ENCODE assay signal across 9 cellular contexts in the genomic region with DNA sequence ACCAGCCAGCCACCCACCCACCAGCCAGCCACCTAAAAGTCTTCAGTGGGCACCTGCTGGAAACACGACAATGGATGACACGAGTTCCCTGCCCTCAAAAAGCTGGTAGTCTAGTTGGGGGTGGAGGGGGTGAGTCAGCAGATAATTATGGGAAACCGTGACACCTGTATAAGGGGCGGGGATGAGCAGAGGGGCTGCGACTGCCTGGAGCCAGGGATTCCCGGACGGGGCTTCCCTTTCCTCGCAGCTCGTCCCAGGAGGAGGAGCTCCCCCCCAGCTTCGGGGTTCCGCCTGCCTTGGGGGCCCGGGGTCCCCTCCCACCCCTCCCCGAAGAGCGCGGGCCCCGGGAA. TPM values are rescaled to one million over a fixed set of nuclear protein-coding genes. Genes with fewer than 3 reads are reported as not detected.
DNase-seq lines count a peak whose midpoint lies in the region; ATAC-seq and TF ChIP-seq lines count a peak whose summit lies in the region.
"Had no signal": no experiment of that assay in that cellular context is flagged by ENCODE, and none has a peak within 500 bp of the region (broad histone marks: within the 10 kb centered on the region; RNA-seq: fewer than 3 reads in every experiment).

No MANE protein-coding gene starts in this region.

- H3K4me1 ChIP-seq in iPS-15b (ENCODE audit: control insufficient read depth, insufficient read depth, low read length) (peaks cover 14% of the 10 kb centered on the region), thymus (ENCODE audit: control insufficient read depth, insufficient read depth, low read length) (peaks cover 15% of the 10 kb centered on the region), prostate gland (replicated peaks) (peaks cover 13% of the 10 kb centered on the region)

- no peak overlapping the region for H3K4me3 Mint-ChIP-seq in stimulated activated memory B cell treated with anti-CD40 and anti-IgM and Interleukin-4, amounts not matched to agents 10 μg/mL and 1 μg/mL and 100 μg/mL, for 72 hours

- H3K27ac ChIP-seq in thymus (ENCODE audit: low read depth) (no peak overlapping the region), prostate gland (no peak overlapping the region)
- H3K27ac ChIP-seq: epithelial cell of prostate had no signal

- TF ChIP-seq POLR2A in prostate gland (IDR thresholded peaks at IDR 0.05), result no peak

- no peak for TF ChIP-seq CTCF in prostate gland (IDR thresholded peaks at IDR 0.05)

- intact Hi-C loops in prostate gland (cut with DNase I), result loop anchor here (5.0 to 10.0 kb wide), 2 partner anchors 111 to 187 kb away; partner anchors contain the start of gene YPEL4

- H3K27me3 ChIP-seq in iPS-15b (ENCODE audit: control insufficient read depth, insufficient read depth, low read length) (peaks cover 39% of the 10 kb centered on the region), thymus (ENCODE audit: control insufficient read depth, insufficient read depth) (peaks cover 55% of the 10 kb centered on the region), prostate gland (replicated peaks; ENCODE audit: insufficient read depth) (peaks cover 3% of the 10 kb centered on the region)

- H3K9ac ChIP-seq in iPS-15b (ENCODE audit: low read depth, low read length), result no peak overlapping the region

- H3K4me3 ChIP-seq in iPS-15b (ENCODE audit: low read depth, low read length) (peak overlapping the region; percentile 85), thymus (ENCODE audit: low read length) (peak overlapping the region; percentile 44), prostate gland (peak overlapping the region in 1 of 2 donors; percentile 28)

- no peaks in the 10 kb centered on the region for H3K36me3 Mint-ChIP-seq in stimulated activated memory B cell treated with anti-CD40 and anti-IgM and Interleukin-4, amounts not matched to agents 10 μg/mL and 1 μg/mL and 100 μg/mL, for 72 hours

- WGBS in thymus, result 3% methylated on average over 16 of the region's 16 CpGs
- 2% methylated on average over 16 of the region's 16 CpGs for WGBS in prostate gland

- no peaks in the 10 kb centered on the region for H3K9me3 ChIP-seq in iPS-15b (ENCODE audit: control insufficient read depth, insufficient read depth, low read length)
- H3K9me3 ChIP-seq in thymus (ENCODE audit: control insufficient read depth), result no peaks in the 10 kb centered on the region
- no peaks in the 10 kb centered on the region for H3K9me3 ChIP-seq in prostate gland

- H3K27me3 Mint-ChIP-seq in stimulated activated memory B cell treated with anti-CD40 and anti-IgM and Interleukin-4, amounts not matched to agents 10 μg/mL and 1 μg/mL and 100 μg/mL, for 72 hours, result peaks cover 36% of the 10 kb centered on the region

- H3K9me3 Mint-ChIP-seq in stimulated activated memory B cell treated with anti-CD40 and anti-IgM and Interleukin-4, amounts not matched to agents 10 μg/mL and 1 μg/mL and 100 μg/mL, for 72 hours, result no peaks in the 10 kb centered on the region

- H3K27ac Mint-ChIP-seq in stimulated activated memory B cell treated with anti-CD40 and anti-IgM and Interleukin-4, amounts not matched to agents 10 μg/mL and 1 μg/mL and 100 μg/mL, for 72 hours, result no peak overlapping the region

- H3K36me3 ChIP-seq in iPS-15b (ENCODE audit: control insufficient read depth, insufficient read depth, low read length), result no peaks in the 10 kb centered on the region
- no peaks in the 10 kb centered on the region for H3K36me3 ChIP-seq in thymus (ENCODE audit: control insufficient read depth, insufficient read depth)
- no peaks in the 10 kb centered on the region for H3K36me3 ChIP-seq in prostate gland

- peaks cover 31% of the 10 kb centered on the region for H3K4me1 Mint-ChIP-seq in stimulated activated memory B cell treated with anti-CD40 and anti-IgM and Interleukin-4, amounts not matched to agents 10 μg/mL and 1 μg/mL and 100 μg/mL, for 72 hours

- no peak for ATAC-seq in stimulated activated memory B cell treated with anti-CD40 and anti-IgM and Interleukin-4, amounts not matched to agents 10 μg/mL and 1 μg/mL and 100 μg/mL, for 72 hours

- peak; percentile 41 for DNase-seq in activated CD4-positive, alpha-beta T cell treated with anti-CD3 and anti-CD28 coated beads for 48 hours
- DNase-seq in activated CD4-positive, alpha-beta T cell treated with anti-CD3 and anti-CD28 coated beads, Interleukin-2, amount 50 U/mL, for 1 hour, result no peak
- DNase-seq in RKO (ENCODE audit: low spot score) (peak; percentile 40), superior temporal gyrus (ENCODE audit: extremely low spot score) (no peak), prostate gland (ENCODE audit: low spot score) (no peak)

RNA-seq across cellular contexts. Expression of gene RTN4RL2, which starts 2.3 kb away (rescaled TPM):
- polyA plus RNA-seq in thymus, result 1.4 TPM
- total RNA-seq in prostate gland, result 1 to 10 TPM in 1 of 2 donors, under 1 TPM in 1; 0.51 to 2.0 TPM

RNA-seq across cellular contexts. Expression of gene SLC43A3, which starts 31.1 kb away (rescaled TPM):
- 28.7 TPM for polyA plus RNA-seq in thymus
- total RNA-seq in prostate gland, result 10 to 100 TPM; 23.3 to 39.8 TPM

RNA-seq across cellular contexts. Expression of gene SLC43A1, which starts 57.5 kb away (rescaled TPM):
- 5.1 TPM for polyA plus RNA-seq in thymus
- total RNA-seq in prostate gland, result 10 to 100 TPM; 18.2 to 20.9 TPM

Comparison
In these comparisons a context has a peak if more than half of its experiments do, and no peak if none do; other contexts are left out.
1. DNase-seq: peak in activated CD4-positive, alpha-beta T cell treated with anti-CD3 and anti-CD28 coated beads for 48 hours (single experiment) and RKO (single experiment); none in activated CD4-positive, alpha-beta T cell treated with anti-CD3 and anti-CD28 coated beads, Interleukin-2, amount 50 U/mL, for 1 hour (single experiment), superior temporal gyrus (single experiment) and prostate gland (single experiment).